ENCODE assay signal across 11 cellular contexts in the genomic region with DNA sequence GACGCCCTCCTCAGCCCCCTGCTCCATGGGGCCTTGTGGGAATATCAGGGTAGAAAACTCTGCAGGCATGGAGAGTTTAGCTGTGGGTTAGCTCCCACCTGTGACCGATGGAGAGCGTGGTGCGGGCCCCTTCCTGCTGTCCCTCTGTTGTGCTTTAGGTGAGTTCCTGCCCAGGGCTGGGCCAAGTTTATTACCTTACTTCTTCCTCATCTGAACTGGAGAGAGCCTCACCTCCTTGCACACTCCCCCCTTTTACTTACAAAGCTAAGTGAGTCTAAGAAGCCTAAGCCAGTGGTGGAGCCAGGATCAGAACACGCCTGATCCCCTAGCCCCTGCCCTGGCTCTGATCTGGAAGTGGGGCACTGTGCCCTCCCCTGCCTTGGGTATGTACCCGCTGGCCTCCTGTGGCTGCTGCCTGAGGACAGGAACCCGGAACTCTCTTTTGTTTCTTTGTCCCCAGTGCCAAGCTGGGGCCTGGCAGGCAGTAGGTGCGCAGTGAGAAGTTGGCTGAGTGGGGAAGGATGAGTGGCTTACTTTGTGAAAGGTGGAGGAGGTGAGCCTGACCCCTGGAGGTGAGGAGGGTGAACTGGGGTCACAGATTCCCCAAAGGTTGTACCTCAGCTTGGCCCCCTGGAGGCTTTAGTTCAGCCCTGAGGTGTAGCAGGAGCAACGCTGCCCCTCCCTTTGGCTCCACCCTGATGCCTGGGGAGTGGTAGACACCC. TPM values are rescaled to one million over a fixed set of nuclear protein-coding genes. Genes with fewer than 3 reads are reported as not detected.
DNase-seq lines count a peak whose midpoint lies in the region; ATAC-seq, FAIRE-seq and TF ChIP-seq lines count a peak whose summit lies in the region.
"Had no signal": no experiment of that assay in that cellular context is flagged by ENCODE, and none has a peak within 500 bp of the region (broad histone marks: within the 10 kb centered on the region; RNA-seq: fewer than 3 reads in every experiment).

No MANE protein-coding gene starts in this region.

- WGBS in neuronal stem cell (ENCODE audit: extremely low coverage in 2 of 2, insufficient read length in 2 of 2, insufficient replicate concordance in 1 of 2), 2 donors: no CpG with 5 or more reads among the region's 9 CpGs

- H3K23ac ChIP-seq in neuronal stem cell (ENCODE audit: low read depth, low read length, poor library complexity): peak overlapping the region; percentile 77

- H4K8ac ChIP-seq in neuronal stem cell (ENCODE audit: low read depth, low read length): no peak overlapping the region

- no peaks in the 10 kb centered on the region for H3K9me3 Mint-ChIP-seq in activated naive CD8-positive, alpha-beta T cell treated with anti-CD3 and anti-CD28 coated beads, Interleukin-2, amount 50 U/mL, for 24 hours
- H3K9me3 Mint-ChIP-seq: activated naive CD4-positive, alpha-beta T cell treated with anti-CD3 and anti-CD28 coated beads, Interleukin-2, amount 50 U/mL, for 24 hours had no signal

- TF ChIP-seq EP300 in Ishikawa (IDR thresholded peaks at IDR 0.05; ENCODE audit: borderline replicate concordance): no peak

- no peak overlapping the region for H3K4me3 Mint-ChIP-seq in activated naive CD8-positive, alpha-beta T cell treated with anti-CD3 and anti-CD28 coated beads, Interleukin-2, amount 50 U/mL, for 24 hours
- H3K4me3 Mint-ChIP-seq: activated naive CD4-positive, alpha-beta T cell treated with anti-CD3 and anti-CD28 coated beads, Interleukin-2, amount 50 U/mL, for 24 hours had no signal

- peak overlapping the region; percentile 100 for H2BK15ac ChIP-seq in neuronal stem cell (ENCODE audit: low read length)

- H3K27me3 ChIP-seq in dorsolateral prefrontal cortex: no peaks in the 10 kb centered on the region
- no peaks in the 10 kb centered on the region for H3K27me3 ChIP-seq in neuronal stem cell (ENCODE audit: control insufficient read depth in 3 of 3, insufficient read depth in 3 of 3, low read depth in 1 of 3, low read length in 3 of 3)

- H3K4ac ChIP-seq in neuronal stem cell (ENCODE audit: low read length): peak overlapping the region; percentile 77

- no peaks in the 10 kb centered on the region for H3K36me3 Mint-ChIP-seq in activated naive CD8-positive, alpha-beta T cell treated with anti-CD3 and anti-CD28 coated beads, Interleukin-2, amount 50 U/mL, for 24 hours (ENCODE audit: low read depth)
- H3K36me3 Mint-ChIP-seq: activated naive CD4-positive, alpha-beta T cell treated with anti-CD3 and anti-CD28 coated beads, Interleukin-2, amount 50 U/mL, for 24 hours had no signal

- TF ChIP-seq RAD21 in Ishikawa (IDR thresholded peaks at IDR 0.05; ENCODE audit: low read depth): peak; percentile 21; the same call in 1 of the 2 replicates

- peak overlapping the region; percentile 93 for H3K18ac ChIP-seq in neuronal stem cell (ENCODE audit: low read length)

- DNase-seq in GM12865 (ENCODE audit: low read depth): peak; percentile 28
- no peak for DNase-seq in dorsolateral prefrontal cortex
- no peak for DNase-seq in neuronal stem cell (ENCODE audit: low spot score)
- DNase-seq in activated naive CD8-positive, alpha-beta T cell treated with anti-CD3 and anti-CD28 coated beads, Interleukin-2, amount 50 U/mL, for 24 hours: no peak
- DNase-seq in NCI-H510A treated with DMSO at 0.1 percent for 48 hours (lab: John Stamatoyannopoulos, UW): no peak
- no peak for DNase-seq in medulla oblongata (ENCODE audit: extremely low spot score)
- DNase-seq in RCC 7860 (ENCODE audit: low spot score): no peak
- DNase-seq: GDM1 had no signal

- H4K91ac ChIP-seq in neuronal stem cell (ENCODE audit: low read depth, low read length, poor library complexity): peak overlapping the region; percentile 99

- peak overlapping the region; percentile 99 for H2BK5ac ChIP-seq in neuronal stem cell (ENCODE audit: low read length)

- no peak overlapping the region for H3K4me3 ChIP-seq in GM12865 (ENCODE audit: low read depth, low read length)
- no peak overlapping the region for H3K4me3 ChIP-seq in dorsolateral prefrontal cortex
- H3K4me3 ChIP-seq in neuronal stem cell (ENCODE audit: low read length in 2 of 2): no peak overlapping the region

- H3K4me2 ChIP-seq in neuronal stem cell (ENCODE audit: insufficient read depth, low read length, poor library complexity, severe bottlenecking): no peak overlapping the region

- TF ChIP-seq CTCF in GM12865 (IDR thresholded peaks at IDR 0.05; ENCODE audit: insufficient read depth, low read depth, low read length, missing control alignments) (peak; percentile 33), dorsolateral prefrontal cortex (IDR thresholded peaks at IDR 0.05 in 54 of 56, conservative IDR thresholded peaks at IDR 0.05 in 2 of 56; ENCODE audit: low read depth in 1 of 56, partially characterized antibody in 56 of 56) (peak in 1 of 56 donors; percentile 6)

- ATAC-seq in activated naive CD8-positive, alpha-beta T cell treated with anti-CD3 and anti-CD28 coated beads, Interleukin-2, amount 50 U/mL, for 24 hours: no peak
- ATAC-seq: esophagus mucosa had no signal

- intact Hi-C loops in dorsolateral prefrontal cortex (cut with DNase I): no loop called here

- H3K36me3 ChIP-seq in neuronal stem cell (replicated peaks in 1 of 2; ENCODE audit: control insufficient read depth in 2 of 2, insufficient read depth in 2 of 2, low read length in 2 of 2): no peaks in the 10 kb centered on the region

- peak overlapping the region; percentile 14 for H3K9ac ChIP-seq in neuronal stem cell (ENCODE audit: low read depth, low read length, poor library complexity)

- H3K27ac ChIP-seq in dorsolateral prefrontal cortex (peak overlapping the region in 30 of 59 donors; percentile 1 to 82 (median 50)), neuronal stem cell (replicated peaks; ENCODE audit: low read length) (peak overlapping the region; percentile 90)

- peaks cover 69 to 73% of the 10 kb centered on the region in 2 donors for H3K4me1 ChIP-seq in neuronal stem cell (ENCODE audit: control insufficient read depth in 2 of 2, insufficient read depth in 1 of 2, low read depth in 1 of 2, low read length in 2 of 2)

- H3K14ac ChIP-seq in neuronal stem cell (ENCODE audit: low read length): peak overlapping the region; percentile 83

- H2AFZ ChIP-seq in neuronal stem cell (ENCODE audit: low read length): no peak overlapping the region

- H2BK120ac ChIP-seq in neuronal stem cell (ENCODE audit: low read depth, low read length): peak overlapping the region; percentile 97

- no peak for FAIRE-seq in RCC 7860 (lab: Jason Lieb, UNC)

- H3K27ac Mint-ChIP-seq in activated naive CD8-positive, alpha-beta T cell treated with anti-CD3 and anti-CD28 coated beads, Interleukin-2, amount 50 U/mL, for 24 hours: no peak overlapping the region
- H3K27ac Mint-ChIP-seq: activated naive CD4-positive, alpha-beta T cell treated with anti-CD3 and anti-CD28 coated beads, Interleukin-2, amount 50 U/mL, for 24 hours had no signal

- H3K27me3 Mint-ChIP-seq in activated naive CD8-positive, alpha-beta T cell treated with anti-CD3 and anti-CD28 coated beads, Interleukin-2, amount 50 U/mL, for 24 hours: no peaks in the 10 kb centered on the region
- H3K27me3 Mint-ChIP-seq: activated naive CD4-positive, alpha-beta T cell treated with anti-CD3 and anti-CD28 coated beads, Interleukin-2, amount 50 U/mL, for 24 hours had no signal

- H2AK5ac ChIP-seq in neuronal stem cell (ENCODE audit: low read depth, low read length): peak overlapping the region; percentile 99

- peak overlapping the region; percentile 25 for H2BK12ac ChIP-seq in neuronal stem cell (ENCODE audit: low read length)

- no peaks in the 10 kb centered on the region for H3K9me3 ChIP-seq in neuronal stem cell (replicated peaks in 1 of 2; ENCODE audit: control insufficient read depth in 2 of 2, insufficient read depth in 1 of 2, low read depth in 1 of 2, low read length in 2 of 2)

- H3K79me1 ChIP-seq in neuronal stem cell (ENCODE audit: low read depth, low read length): peaks cover 21% of the 10 kb centered on the region

- no peaks in the 10 kb centered on the region for H3K4me1 Mint-ChIP-seq in activated naive CD8-positive, alpha-beta T cell treated with anti-CD3 and anti-CD28 coated beads, Interleukin-2, amount 50 U/mL, for 24 hours
- H3K4me1 Mint-ChIP-seq: activated naive CD4-positive, alpha-beta T cell treated with anti-CD3 and anti-CD28 coated beads, Interleukin-2, amount 50 U/mL, for 24 hours had no signal

TF ChIP-seq in Ishikawa, 13 proteins besides CTCF, POLR2A, EP300 and RAD21:
- TF ChIP-seq YY1 (IDR thresholded peaks at IDR 0.05; ENCODE audit: low read depth): no peak
- no peak for TF ChIP-seq ZBTB7A (IDR thresholded peaks at IDR 0.05; ENCODE audit: low read depth)
- no peak for TF ChIP-seq CEBPB (IDR thresholded peaks at IDR 0.05)
- TF ChIP-seq, protein P1, sequence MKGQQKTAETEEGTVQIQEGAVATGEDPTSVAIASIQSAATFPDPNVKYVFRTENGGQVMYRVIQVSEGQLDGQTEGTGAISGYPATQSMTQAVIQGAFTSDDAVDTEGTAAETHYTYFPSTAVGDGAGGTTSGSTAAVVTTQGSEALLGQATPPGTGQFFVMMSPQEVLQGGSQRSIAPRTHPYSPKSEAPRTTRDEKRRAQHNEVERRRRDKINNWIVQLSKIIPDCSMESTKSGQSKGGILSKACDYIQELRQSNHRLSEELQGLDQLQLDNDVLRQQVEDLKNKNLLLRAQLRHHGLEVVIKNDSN (IDR thresholded peaks at IDR 0.05): no peak

RNA-seq across cellular contexts. Expression of a gene that starts 32.9 kb away (rescaled TPM):
- 10 to 100 TPM; 25.8 to 86.0 (median 36.9) TPM for total RNA-seq in dorsolateral prefrontal cortex
- 14.6 TPM for polyA plus RNA-seq in neuronal stem cell (2013, experiment 1 of 2)
- 14.8 TPM for polyA plus RNA-seq in neuronal stem cell (2013, experiment 2 of 2)
